ENCODE assay signal across 13 cellular contexts in the genomic region with DNA sequence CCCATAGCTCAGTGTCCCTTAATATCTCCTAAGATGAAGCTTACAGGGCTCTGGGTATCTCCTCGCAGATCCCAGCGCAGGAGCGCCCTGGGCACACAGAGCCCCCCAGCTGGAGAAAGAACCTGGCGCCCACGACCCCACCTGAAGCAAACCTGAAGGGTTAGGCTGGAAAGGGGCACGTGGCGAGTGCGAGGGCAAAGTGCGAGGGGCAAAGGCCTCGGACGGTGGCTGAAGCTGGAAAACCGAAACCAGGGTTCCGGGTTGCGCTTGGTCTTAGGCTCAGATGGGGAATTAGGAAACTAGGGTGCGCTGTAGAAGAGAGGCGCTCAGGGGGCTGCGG. TPM values are rescaled to one million over a fixed set of nuclear protein-coding genes. Genes with fewer than 3 reads are reported as not detected.
DNase-seq lines count a peak whose midpoint lies in the region; ATAC-seq and TF ChIP-seq lines count a peak whose summit lies in the region.
"Had no signal": no experiment of that assay in that cellular context is flagged by ENCODE, and none has a peak within 500 bp of the region (broad histone marks: within the 10 kb centered on the region; RNA-seq: fewer than 3 reads in every experiment).

No MANE protein-coding gene starts in this region.

- no peak overlapping the region for H3K9ac ChIP-seq in colonic mucosa (ENCODE audit: low read depth in 2 of 2, low read length in 2 of 2)

- ATAC-seq in lower lobe of right lung (no peak), GM21786 (IDR thresholded peaks at IDR 0.05; ENCODE audit: unreplicated experiment) (no peak)

- H3K36me3 ChIP-seq in colonic mucosa (no peaks in the 10 kb centered on the region), lower lobe of right lung (no peaks in the 10 kb centered on the region), suprapubic skin (no peaks in the 10 kb centered on the region)

- no peak for TF ChIP-seq EP300 in suprapubic skin (IDR thresholded peaks at IDR 0.05)

- DNase-seq in DMS 273 (lab: John Stamatoyannopoulos, UW; ENCODE audit: unreplicated experiment) (peak; percentile 54), DMS 273 treated with DMSO at 0.1 percent for 48 hours (lab: John Stamatoyannopoulos, UW) (no peak), colonic mucosa (no peak), lower lobe of right lung (no peak), suprapubic skin (ENCODE audit: low spot score in 2 of 2) (no peak), NCI-H187 treated with DMSO at 0.1 percent for 48 hours (lab: John Stamatoyannopoulos, UW) (no peak), RPMI8226 (no peak)
- DNase-seq: activated naive CD4-positive, alpha-beta T cell; KBM-7; naive B cell; NCI-H69 had no signal

- H3K9me3 ChIP-seq in colonic mucosa (no peaks in the 10 kb centered on the region), lower lobe of right lung (no peaks in the 10 kb centered on the region), suprapubic skin (no peaks in the 10 kb centered on the region)

- no peak for TF ChIP-seq CTCF in colonic mucosa (IDR thresholded peaks at IDR 0.05)
- no peak for TF ChIP-seq CTCF in lower lobe of right lung (IDR thresholded peaks at IDR 0.05)
- TF ChIP-seq CTCF in suprapubic skin (IDR thresholded peaks at IDR 0.05): no peak

- H3K27me3 ChIP-seq in colonic mucosa: peaks cover 93% of the 10 kb centered on the region
- peaks cover 100% of the 10 kb centered on the region for H3K27me3 ChIP-seq in lower lobe of right lung (ENCODE audit: low read depth)
- peaks cover 100% of the 10 kb centered on the region for H3K27me3 ChIP-seq in suprapubic skin

- TF ChIP-seq POLR2A in suprapubic skin (IDR thresholded peaks at IDR 0.05): no peak

- intact Hi-C loops in colonic mucosa (cut with DNase I): no loop called here
- intact Hi-C loops in lower lobe of right lung (cut with DNase I): no loop called here

- 0% methylated on average over 9 of the region's 17 CpGs for WGBS in suprapubic skin

- no peaks in the 10 kb centered on the region for H3K4me1 ChIP-seq in colonic mucosa
- H3K4me1 ChIP-seq in lower lobe of right lung: peaks cover 57% of the 10 kb centered on the region
- peaks cover 78% of the 10 kb centered on the region for H3K4me1 ChIP-seq in suprapubic skin

- H3K27ac ChIP-seq in colonic mucosa (no peak overlapping the region), lower lobe of right lung (no peak overlapping the region), suprapubic skin (no peak overlapping the region)
- H3K27ac ChIP-seq: 22Rv1 had no signal

- H3K4me3 ChIP-seq in colonic mucosa: peak overlapping the region; percentile 11
- H3K4me3 ChIP-seq in lower lobe of right lung: peak overlapping the region; percentile 44
- H3K4me3 ChIP-seq in suprapubic skin: peak overlapping the region; percentile 54

RNA-seq across cellular contexts. Expression of a gene that starts 3.9 kb away (rescaled TPM):
- total RNA-seq in colonic mucosa (not detected), lower lobe of right lung (not detected), suprapubic skin (not detected)
